Comparison of ENCODE assay signal across 26 cellular contexts in genomic region chr17:4511199-4511932, GRCh38. TPM values are rescaled to one million over a fixed set of nuclear protein-coding genes. Genes with fewer than 3 reads are reported as not detected.
DNase-seq lines count a peak whose midpoint lies in the region; ATAC-seq and TF ChIP-seq lines count a peak whose summit lies in the region.
"Had no signal": no experiment of that assay in that cellular context is flagged by ENCODE, and none has a peak within 500 bp of the region (broad histone marks: within the 10 kb centered on the region; RNA-seq: fewer than 3 reads in every experiment).

No MANE protein-coding gene starts in this region.

- H3K4me3 ChIP-seq in naive thymus-derived CD4-positive, alpha-beta T cell (ENCODE audit: low read length): no peak overlapping the region
- H3K4me3 ChIP-seq in thoracic aorta (no peak overlapping the region), foreskin fibroblast (ENCODE audit: low read depth in 1 of 2, low read length in 2 of 2) (no peak overlapping the region)
- H3K4me3 ChIP-seq: A549, GM23248, transverse colon had no signal

- H3K4me3 Mint-ChIP-seq in naive thymus-derived CD4-positive, alpha-beta T cell: no peak overlapping the region
- H3K4me3 Mint-ChIP-seq: activated naive CD4-positive, alpha-beta T cell treated with anti-CD3 and anti-CD28 coated beads, Interleukin-2, amount 50 U/mL, for 24 hours; activated T-cell treated with anti-CD3 and anti-CD28 coated beads, Interleukin-2, amount 50 U/mL, for 4 hours; natural killer cell treated with Interleukin-12 subunit alpha and Interleukin-12 subunit beta and Interleukin-15 and Interleukin-18, amount 100 ng/mL, for 72 hours had no signal

- H3K27me3 Mint-ChIP-seq in naive thymus-derived CD4-positive, alpha-beta T cell: peaks cover 0 to 5% (median 0%) of the 10 kb centered on the region in 5 donors
- H3K27me3 Mint-ChIP-seq: activated naive CD4-positive, alpha-beta T cell treated with anti-CD3 and anti-CD28 coated beads, Interleukin-2, amount 50 U/mL, for 24 hours had no signal

- H3K27ac Mint-ChIP-seq in naive thymus-derived CD4-positive, alpha-beta T cell: peak overlapping the region in 2 of 9 donors; percentile 19 to 28
- H3K27ac Mint-ChIP-seq: activated naive CD4-positive, alpha-beta T cell treated with anti-CD3 and anti-CD28 coated beads, Interleukin-2, amount 50 U/mL, for 24 hours; natural killer cell treated with Interleukin-12 subunit alpha and Interleukin-12 subunit beta and Interleukin-15 and Interleukin-18, amount 100 ng/mL, for 72 hours had no signal

- CTCF ChIA-PET in naive thymus-derived CD4-positive, alpha-beta T cell (lab: Charles Lee): no interaction called here

- peaks cover 6 to 10% of the 10 kb centered on the region in 2 donors for H3K4me1 ChIP-seq in naive thymus-derived CD4-positive, alpha-beta T cell (ENCODE audit: control insufficient read depth in 2 of 2, insufficient read depth in 2 of 2, low read length in 2 of 2)
- H3K4me1 ChIP-seq in thoracic aorta (ENCODE audit: control insufficient read depth in 1 of 2, low read depth in 2 of 2): peaks cover 13 to 54% of the 10 kb centered on the region in 2 donors
- H3K4me1 ChIP-seq: A549, transverse colon had no signal

- TF ChIP-seq CTCF in thoracic aorta (IDR thresholded peaks at IDR 0.05) (no peak), foreskin fibroblast (IDR thresholded peaks at IDR 0.05; ENCODE audit: low read depth, low read length) (no peak)

- H3K36me3 Mint-ChIP-seq in naive thymus-derived CD4-positive, alpha-beta T cell: no peaks in the 10 kb centered on the region
- H3K36me3 Mint-ChIP-seq: activated naive CD4-positive, alpha-beta T cell treated with anti-CD3 and anti-CD28 coated beads, Interleukin-2, amount 50 U/mL, for 24 hours; CD14-positive monocyte; natural killer cell treated with Interleukin-12 subunit alpha and Interleukin-12 subunit beta and Interleukin-15 and Interleukin-18, amount 100 ng/mL, for 72 hours had no signal

- DNase-seq in Right ventricle myocardium inferior (ENCODE audit: missing footprints) (peak; percentile 22), left ventricle myocardium superior (no peak), caudate nucleus (lab: John Stamatoyannopoulos, UW) (no peak), thoracic aorta (ENCODE audit: low spot score) (no peak), foreskin fibroblast (no peak), DMS79 treated with DMSO at 0.1 percent for 48 hours (lab: John Stamatoyannopoulos, UW) (no peak)
- DNase-seq in naive thymus-derived CD4-positive, alpha-beta T cell: no peak
- DNase-seq: activated CD4-positive, alpha-beta T cell treated with anti-CD3 and anti-CD28 coated beads, Interleukin-2, amount 50 U/mL, for 48 hours; activated T-cell treated with anti-CD3 and anti-CD28 coated beads, Interleukin-2, amount 50 U/mL, for 4 hours; brain microvascular endothelial cell; DMS53; erythroblast; GM23248; transverse colon had no signal

- H3K9me3 ChIP-seq in naive thymus-derived CD4-positive, alpha-beta T cell (ENCODE audit: control insufficient read depth in 2 of 3, low read length in 3 of 3): no peaks in the 10 kb centered on the region
- no peaks in the 10 kb centered on the region for H3K9me3 ChIP-seq in thoracic aorta
- H3K9me3 ChIP-seq: A549, transverse colon had no signal

- H3K9me3 Mint-ChIP-seq in naive thymus-derived CD4-positive, alpha-beta T cell: no peaks in the 10 kb centered on the region
- H3K9me3 Mint-ChIP-seq: activated naive CD4-positive, alpha-beta T cell treated with anti-CD3 and anti-CD28 coated beads, Interleukin-2, amount 50 U/mL, for 24 hours; activated T-cell treated with anti-CD3 and anti-CD28 coated beads, Interleukin-2, amount 50 U/mL, for 4 hours; CD14-positive monocyte; natural killer cell treated with Interleukin-12 subunit alpha and Interleukin-12 subunit beta and Interleukin-15 and Interleukin-18, amount 100 ng/mL, for 72 hours had no signal

- POLR2A ChIA-PET in naive thymus-derived CD4-positive, alpha-beta T cell (lab: Charles Lee): interaction anchor here (0.9 kb wide), 1 partner anchor 17 kb away, joined by 6 read pairs; no protein-coding TSS in a partner anchor

- no peaks in the 10 kb centered on the region for H3K36me3 ChIP-seq in naive thymus-derived CD4-positive, alpha-beta T cell (ENCODE audit: control insufficient read depth in 2 of 3, insufficient read depth in 3 of 3, low read length in 3 of 3)
- H3K36me3 ChIP-seq in thoracic aorta: no peaks in the 10 kb centered on the region
- H3K36me3 ChIP-seq: brain microvascular endothelial cell, transverse colon had no signal

- intact Hi-C loops in Right ventricle myocardium inferior (cut with DNase I): loop anchor here (2.0 kb wide), 1 partner anchor 19 kb away; no protein-coding TSS in a partner anchor
- intact Hi-C loops in left ventricle myocardium superior (cut with micrococcal nuclease): no loop called here
- intact Hi-C loops in naive thymus-derived CD4-positive, alpha-beta T cell (cut with micrococcal nuclease): no loop called here

- H3K27ac ChIP-seq in caudate nucleus (ENCODE audit: low read depth, low read length) (peak overlapping the region; percentile 52), thoracic aorta (peak overlapping the region; percentile 67 to 89)
- H3K27ac ChIP-seq in naive thymus-derived CD4-positive, alpha-beta T cell (ENCODE audit: low read depth, low read length): no peak overlapping the region
- H3K27ac ChIP-seq: A549, brain microvascular endothelial cell, GM23248, transverse colon, VCaP had no signal

- H3K27me3 ChIP-seq in naive thymus-derived CD4-positive, alpha-beta T cell (ENCODE audit: control insufficient read depth in 2 of 2, insufficient read depth in 2 of 2, low read length in 2 of 2): no peaks in the 10 kb centered on the region
- no peaks in the 10 kb centered on the region for H3K27me3 ChIP-seq in thoracic aorta (replicated peaks; ENCODE audit: insufficient read depth)
- H3K27me3 ChIP-seq: brain microvascular endothelial cell, transverse colon had no signal

- peaks cover 13 to 23% (median 19%) of the 10 kb centered on the region in 7 donors for H3K4me1 Mint-ChIP-seq in naive thymus-derived CD4-positive, alpha-beta T cell

- ATAC-seq in Right ventricle myocardium inferior: no peak
- ATAC-seq in left ventricle myocardium superior: no peak
- peak; percentile 32 for ATAC-seq in naive thymus-derived CD4-positive, alpha-beta T cell
- no peak for ATAC-seq in thoracic aorta (ENCODE audit: insufficient number of reproducible peaks, low FRiP score, low read depth)
- ATAC-seq in HG03175 (IDR thresholded peaks at IDR 0.05; ENCODE audit: unreplicated experiment): no peak
- ATAC-seq: A549; activated T-cell treated with anti-CD3 and anti-CD28 coated beads, Interleukin-2, amount 50 U/mL, for 4 hours; HepG2; natural killer cell treated with Interleukin-12 subunit alpha and Interleukin-12 subunit beta and Interleukin-15 and Interleukin-18, amount 100 ng/mL, for 72 hours had no signal

RNA-seq across cellular contexts. Expression of gene SPNS2, which starts 12.7 kb away (rescaled TPM):
- total RNA-seq in Right ventricle myocardium inferior: 12.4 TPM
- 12.7 TPM for total RNA-seq in left ventricle myocardium superior
- total RNA-seq in naive thymus-derived CD4-positive, alpha-beta T cell: under 1 TPM in 4 of 5 experiments, not detected in 1; 0.19 to 0.56 (median 0.50) TPM
- not detected for polyA plus RNA-seq in naive thymus-derived CD4-positive, alpha-beta T cell
- total RNA-seq in thoracic aorta: 10 to 100 TPM in 1 of 2 donors, 1 to 10 TPM in 1; 9.1 to 23.9 TPM
- total RNA-seq: GM23248; HepG2; natural killer cell treated with Interleukin-12 subunit alpha and Interleukin-12 subunit beta and Interleukin-15 and Interleukin-18, amount 100 ng/mL, for 72 hours had no signal

RNA-seq across cellular contexts. Expression of gene MYBBP1A, which starts 43.8 kb away (rescaled TPM):
- total RNA-seq in Right ventricle myocardium inferior: 19.2 TPM
- total RNA-seq in left ventricle myocardium superior: 18.5 TPM
- total RNA-seq in naive thymus-derived CD4-positive, alpha-beta T cell: 10 to 100 TPM; 59.8 to 81.8 (median 77.9) TPM
- polyA plus RNA-seq in naive thymus-derived CD4-positive, alpha-beta T cell: 10 to 100 TPM; 21.0 to 42.8 TPM
- 10 to 100 TPM; 47.4 to 92.6 TPM for total RNA-seq in thoracic aorta

RNA-seq across cellular contexts. Expression of gene GGT6, which starts 49.0 kb away (rescaled TPM):
- total RNA-seq in Right ventricle myocardium inferior (0.14 TPM), left ventricle myocardium superior (0.22 TPM), thoracic aorta (not detected)
- not detected for total RNA-seq in naive thymus-derived CD4-positive, alpha-beta T cell
- not detected for polyA plus RNA-seq in naive thymus-derived CD4-positive, alpha-beta T cell
- total RNA-seq: activated T-cell treated with anti-CD3 and anti-CD28 coated beads, Interleukin-2, amount 50 U/mL, for 4 hours; dermis microvascular lymphatic vessel endothelial cell; glomerular endothelial cell; GM23248; lung microvascular endothelial cell; natural killer cell treated with Interleukin-12 subunit alpha and Interleukin-12 subunit beta and Interleukin-15 and Interleukin-18, amount 100 ng/mL, for 72 hours; pulmonary artery endothelial cell; T-helper 1 cell treated with Interleukin-12 subunit alpha and Interleukin-12 subunit beta and Interleukin-4 antibody, amounts not matched to agents 30 ng/mL and 1 ng/mL, for 36 hours had no signal
- polyA plus RNA-seq: A549, CD14-positive monocyte, GM23248 had no signal
